Comparison of ENCODE assay signal across 8 cellular contexts in the genomic region with DNA sequence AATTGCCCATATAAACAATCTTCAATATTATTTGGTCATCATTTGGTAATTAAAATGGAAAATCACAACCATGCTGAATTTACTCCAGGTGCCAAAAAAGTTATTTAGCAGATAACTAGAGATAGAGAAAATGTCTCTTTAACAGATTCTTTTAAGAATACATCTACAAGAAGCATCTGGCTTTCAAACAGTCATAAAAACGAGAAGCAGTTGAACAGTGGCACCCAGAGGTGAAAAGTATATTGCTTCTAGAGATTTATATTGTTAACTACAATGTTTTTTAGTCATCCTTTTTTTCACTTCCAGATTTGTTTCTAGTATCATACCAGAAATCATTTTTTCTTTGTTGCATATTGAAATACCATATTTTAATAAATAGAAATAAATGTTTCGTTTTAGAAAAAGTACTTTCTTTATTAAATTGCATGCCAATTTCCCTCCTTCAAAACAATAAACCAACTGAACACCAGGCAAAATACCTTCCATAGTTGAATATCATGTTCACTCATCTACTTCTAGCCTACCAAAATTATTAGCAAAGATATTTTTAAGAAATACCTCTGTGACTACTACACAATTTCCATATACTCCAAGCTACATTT.
DNase-seq lines count a peak whose midpoint lies in the region; ATAC-seq and TF ChIP-seq lines count a peak whose summit lies in the region.

No MANE protein-coding gene starts in this region.

- H3K36me3 Mint-ChIP-seq in CD14-positive monocyte = no peaks in the 10 kb centered on the region

- peaks cover 0 to 4% (median 0%) of the 10 kb centered on the region in 7 donors for H3K9me3 Mint-ChIP-seq in CD14-positive monocyte

- 3 to 5% methylated on average over 2 of the region's 2 CpGs for WGBS in body of pancreas, 2 donors

- DNase-seq in CD14-positive monocyte (ENCODE audit: low spot score) (no peak), NCI-H526 treated with DMSO at 0.1 percent for 48 hours (lab: John Stamatoyannopoulos, UW) (peak; percentile 70), body of pancreas (peak in 1 of 4 donors; percentile 22), left kidney (ENCODE audit: low read depth, low spot score) (peak; percentile 85), vagina (ENCODE audit: extremely low spot score in 2 of 2) (no peak), posterior vena cava (ENCODE audit: low spot score) (no peak)

- H3K27me3 ChIP-seq in body of pancreas = no peaks in the 10 kb centered on the region
- no peaks in the 10 kb centered on the region for H3K27me3 ChIP-seq in vagina

- peaks cover 20 to 34% (median 27%) of the 10 kb centered on the region in 3 donors for H3K27me3 Mint-ChIP-seq in CD14-positive monocyte (ENCODE audit: low read depth in 3 of 3)

- peak; percentile 55 for ATAC-seq in GM18502 (IDR thresholded peaks at IDR 0.05; ENCODE audit: poor library complexity, unreplicated experiment)
- ATAC-seq in HG03378 (IDR thresholded peaks at IDR 0.05; ENCODE audit: unreplicated experiment) = peak; percentile 58
- ATAC-seq in body of pancreas = no peak

- no peak overlapping the region for H3K4me3 ChIP-seq in body of pancreas
- H3K4me3 ChIP-seq in vagina = no peak overlapping the region

- H3K4me1 ChIP-seq in body of pancreas (peaks cover 10% of the 10 kb centered on the region), vagina (peaks cover 6% of the 10 kb centered on the region)

- no peak overlapping the region for H3K27ac ChIP-seq in body of pancreas
- peak overlapping the region; percentile 1 for H3K27ac ChIP-seq in vagina

- no peak for TF ChIP-seq POLR2A in body of pancreas (IDR thresholded peaks at IDR 0.05)
- TF ChIP-seq POLR2A in vagina (IDR thresholded peaks at IDR 0.05) = no peak

- TF ChIP-seq CTCF in CD14-positive monocyte (IDR thresholded peaks at IDR 0.05) = peak; percentile 73
- TF ChIP-seq CTCF in body of pancreas (IDR thresholded peaks at IDR 0.05) = peak; percentile 19 to 56 (median 49)
- peak in 2 of 3 experiments; percentile 44 to 45 for TF ChIP-seq CTCF in vagina (IDR thresholded peaks at IDR 0.05)

- H3K36me3 ChIP-seq in body of pancreas (replicated peaks in 1 of 2; ENCODE audit: insufficient read depth in 1 of 2, low read depth in 2 of 2) (no peaks in the 10 kb centered on the region), vagina (no peaks in the 10 kb centered on the region)

- H3K27ac Mint-ChIP-seq in CD14-positive monocyte = no peak overlapping the region

- H3K4me3 Mint-ChIP-seq in CD14-positive monocyte = peak overlapping the region in 1 of 2 donors; percentile 99

- intact Hi-C loops in CD14-positive monocyte (cut with micrococcal nuclease) (loop anchor here (5.0 kb wide), 2 partner anchors 1020 to 1025 kb away; a partner anchor contains a TSS), body of pancreas (cut with DNase I) (no loop called here), vagina (cut with DNase I) (loop anchor here (10.0 kb wide), 3 partner anchors 332 to 1022 kb away; a partner anchor contains a TSS), posterior vena cava (cut with DNase I) (loop anchor here (1.0 to 5.0 kb wide), 3 partner anchors 329 to 1020 kb away; a partner anchor contains a TSS)

- no peaks in the 10 kb centered on the region for H3K9me3 ChIP-seq in body of pancreas
- no peaks in the 10 kb centered on the region for H3K9me3 ChIP-seq in vagina

- H3K4me1 Mint-ChIP-seq in CD14-positive monocyte = peaks cover 16% of the 10 kb centered on the region

Comparison
In these comparisons a context has a peak if more than half of its experiments do, and no peak if none do; other contexts are left out.
1. DNase-seq: peak in NCI-H526 treated with DMSO at 0.1 percent for 48 hours (single experiment) and left kidney (single experiment); none in CD14-positive monocyte (single experiment), vagina (0 of 2) and posterior vena cava (single experiment).
2. Peak in every context shown above with its lines, with median percentiles within 50 percentile points of each other: CTCF ChIP-seq.